ENCODE assay signal across 18 cellular contexts in genomic region chr22:47144076-47144765, GRCh38.
DNase-seq lines count a peak whose midpoint lies in the region; ATAC-seq and TF ChIP-seq lines count a peak whose summit lies in the region.
"Had no signal": no experiment of that assay in that cellular context is flagged by ENCODE, and none has a peak within 500 bp of the region (broad histone marks: within the 10 kb centered on the region; RNA-seq: fewer than 3 reads in every experiment).

No MANE protein-coding gene starts in this region.

- H3K4me1 ChIP-seq in esophagus (ENCODE audit: control insufficient read depth in 2 of 2, insufficient read depth in 2 of 2, low read length in 1 of 2), result peaks cover 0 to 16% of the 10 kb centered on the region in 2 donors
- no peaks in the 10 kb centered on the region for H3K4me1 ChIP-seq in mucosa of descending colon (ENCODE audit: low read depth)
- peaks cover 30% of the 10 kb centered on the region for H3K4me1 ChIP-seq in suprapubic skin
- H3K4me1 ChIP-seq: SJCRH30 had no signal

- no peaks in the 10 kb centered on the region for H3K4me1 Mint-ChIP-seq in stimulated activated effector memory CD8-positive, alpha-beta T cell treated with anti-CD3 and anti-CD28 coated beads, Interleukin-12 subunit alpha, Interleukin-12 subunit beta, amount 100 ng/mL, for 72 hours

- peak overlapping the region; percentile 46; the same call in 1 of the 2 replicates for H3K27ac ChIP-seq in VCaP
- H3K27ac ChIP-seq in esophagus (ENCODE audit: low read depth in 2 of 2, low read length in 1 of 2), result peak overlapping the region; percentile 49 to 80
- peak overlapping the region; percentile 83 for H3K27ac ChIP-seq in suprapubic skin
- H3K27ac ChIP-seq: GM23248, SJCRH30 had no signal

- no peaks in the 10 kb centered on the region for H3K27me3 ChIP-seq in esophagus (ENCODE audit: control insufficient read depth in 1 of 2, insufficient read depth in 2 of 2, low read length in 2 of 2)
- H3K27me3 ChIP-seq in suprapubic skin, result no peaks in the 10 kb centered on the region
- H3K27me3 ChIP-seq: SJCRH30 had no signal

- DNase-seq in mucosa of descending colon (peak in 1 of 3 donors; percentile 45), suprapubic skin (ENCODE audit: low spot score in 2 of 2) (no peak), dedifferentiated amniotic fluid mesenchymal stem cell (ENCODE audit: extremely low spot score) (no peak), DMS53 (lab: John Stamatoyannopoulos, UW) (no peak), GM19240 (ENCODE audit: insufficient read length, low spot score) (no peak)
- no peak for DNase-seq in stimulated activated effector memory CD8-positive, alpha-beta T cell treated with anti-CD3 and anti-CD28 coated beads, Interleukin-12 subunit alpha, Interleukin-12 subunit beta, amount 100 ng/mL, for 72 hours (ENCODE audit: low spot score in 2 of 2)
- DNase-seq: C1 segment of cervical spinal cord, Calu3, GM23248, H7, NCI-H2029, NCI-H446, NCI-H524 treated with DMSO at 0.1 percent for 48 hours, NCI-H774, PC-3, SJCRH30 had no signal

- no peak overlapping the region for H3K27ac Mint-ChIP-seq in stimulated activated effector memory CD8-positive, alpha-beta T cell treated with anti-CD3 and anti-CD28 coated beads, Interleukin-12 subunit alpha, Interleukin-12 subunit beta, amount 100 ng/mL, for 72 hours

- H3K4me3 Mint-ChIP-seq in stimulated activated effector memory CD8-positive, alpha-beta T cell treated with anti-CD3 and anti-CD28 coated beads, Interleukin-12 subunit alpha, Interleukin-12 subunit beta, amount 100 ng/mL, for 72 hours, result no peak overlapping the region

- TF ChIP-seq EP300 in suprapubic skin (IDR thresholded peaks at IDR 0.05), result no peak

- intact Hi-C loops in mucosa of descending colon (cut with DNase I, micrococcal nuclease), result no loop called here

- WGBS in esophagus, 2 donors, result 64 to 68% methylated on average over 24 of the region's 24 CpGs
- WGBS in suprapubic skin, result 80% methylated on average over 11 of the region's 24 CpGs

- H3K9me3 Mint-ChIP-seq in stimulated activated effector memory CD8-positive, alpha-beta T cell treated with anti-CD3 and anti-CD28 coated beads, Interleukin-12 subunit alpha, Interleukin-12 subunit beta, amount 100 ng/mL, for 72 hours, result no peaks in the 10 kb centered on the region

- H3K9me3 ChIP-seq in esophagus (ENCODE audit: control insufficient read depth in 2 of 2, insufficient read depth in 1 of 2, low read depth in 1 of 2, low read length in 1 of 2), result no peaks in the 10 kb centered on the region
- H3K9me3 ChIP-seq in mucosa of descending colon, result no peaks in the 10 kb centered on the region
- no peaks in the 10 kb centered on the region for H3K9me3 ChIP-seq in suprapubic skin
- H3K9me3 ChIP-seq: SJCRH30 had no signal

- no peak for TF ChIP-seq POLR2A in suprapubic skin (IDR thresholded peaks at IDR 0.05)

- peak; percentile 17 for ATAC-seq in mucosa of descending colon
- ATAC-seq in stimulated activated effector memory CD8-positive, alpha-beta T cell treated with anti-CD3 and anti-CD28 coated beads, Interleukin-12 subunit alpha, Interleukin-12 subunit beta, amount 100 ng/mL, for 72 hours, result no peak
- ATAC-seq: PC-3 had no signal

- H3K36me3 ChIP-seq in esophagus (ENCODE audit: control insufficient read depth in 2 of 2, insufficient read depth in 2 of 2, low read length in 1 of 2) (no peaks in the 10 kb centered on the region), mucosa of descending colon (ENCODE audit: low read depth) (no peaks in the 10 kb centered on the region), suprapubic skin (no peaks in the 10 kb centered on the region)
- H3K36me3 ChIP-seq: SJCRH30 had no signal

- TF ChIP-seq CTCF in VCaP (conservative IDR thresholded peaks at IDR 0.05), result no peak
- TF ChIP-seq CTCF in mucosa of descending colon (IDR thresholded peaks at IDR 0.05), result no peak
- peak in 1 of 2 donors; percentile 12 for TF ChIP-seq CTCF in suprapubic skin (IDR thresholded peaks at IDR 0.05)

- H3K4me3 ChIP-seq in esophagus (ENCODE audit: low read depth in 1 of 2, low read length in 2 of 2), result no peak overlapping the region
- H3K4me3 ChIP-seq in mucosa of descending colon, result no peak overlapping the region
- H3K4me3 ChIP-seq in suprapubic skin, result no peak overlapping the region
- H3K4me3 ChIP-seq: GM23248, SJCRH30 had no signal

- peaks cover 23% of the 10 kb centered on the region for H3K36me3 Mint-ChIP-seq in stimulated activated effector memory CD8-positive, alpha-beta T cell treated with anti-CD3 and anti-CD28 coated beads, Interleukin-12 subunit alpha, Interleukin-12 subunit beta, amount 100 ng/mL, for 72 hours
